Comparison of ENCODE assay signal across 9 cellular contexts in genomic region chrX:16807976-16808542, GRCh38. TPM values are rescaled to one million over a fixed set of nuclear protein-coding genes. Genes with fewer than 3 reads are reported as not detected.
DNase-seq lines count a peak whose midpoint lies in the region; FAIRE-seq and TF ChIP-seq lines count a peak whose summit lies in the region.
"Had no signal": no experiment of that assay in that cellular context is flagged by ENCODE, and none has a peak within 500 bp of the region (broad histone marks: within the 10 kb centered on the region; RNA-seq: fewer than 3 reads in every experiment).

No MANE protein-coding gene starts in this region.

- H3K56ac ChIP-seq in mesendoderm (ENCODE audit: low read length), result no peak overlapping the region

- H3K4me1 ChIP-seq in Karpas-422 (ENCODE audit: low read length), result peaks cover 42% of the 10 kb centered on the region
- H3K4me1 ChIP-seq in mesendoderm (ENCODE audit: control insufficient read depth, low read depth, low read length), result no peaks in the 10 kb centered on the region

- CTCF ChIA-PET in AG04450 (lab: Charles Lee), result interaction anchor here (1.7 to 2.3 kb wide), 2 partner anchors 18 to 75 kb away, joined by 5 to 12 read pairs; no protein-coding TSS in a partner anchor

- H4K8ac ChIP-seq in mesendoderm (ENCODE audit: low read depth, low read length), result no peak overlapping the region

- H3K9me2 ChIP-seq in Karpas-422 (replicated peaks; ENCODE audit: insufficient read depth, low read length), result no peaks in the 10 kb centered on the region

- H3K18ac ChIP-seq in mesendoderm (ENCODE audit: low read length), result no peak overlapping the region

- no peak overlapping the region for H3K4ac ChIP-seq in mesendoderm (ENCODE audit: low read depth, low read length)

- no peaks in the 10 kb centered on the region for H3K79me1 ChIP-seq in mesendoderm (ENCODE audit: low read length)

- H4K20me1 ChIP-seq in Karpas-422 (ENCODE audit: insufficient read depth, low read depth, low read length), result peaks cover 4% of the 10 kb centered on the region; the same call in 1 of the 2 replicates

- H3K4me2 ChIP-seq in Karpas-422 (ENCODE audit: low read depth, low read length, poor library complexity, severe bottlenecking), result no peak overlapping the region
- no peak overlapping the region for H3K4me2 ChIP-seq in mesendoderm (ENCODE audit: low read length)

- no peak overlapping the region for H2AFZ ChIP-seq in Karpas-422 (ENCODE audit: low read length)

- TF ChIP-seq CTCF in AG04450 (IDR thresholded peaks at IDR 0.05; ENCODE audit: low read depth, low read length) (no peak), bronchial epithelial cell (IDR thresholded peaks at IDR 0.05; ENCODE audit: insufficient read depth, low read length, severe bottlenecking) (no peak)

- H3K9me3 ChIP-seq in AG04450 (ENCODE audit: control insufficient read depth, insufficient read depth, low read length) (no peaks in the 10 kb centered on the region), Karpas-422 (ENCODE audit: low read length) (no peaks in the 10 kb centered on the region)

- H3K27me3 ChIP-seq in AG04450 (ENCODE audit: control insufficient read depth, insufficient read depth, low read length) (no peaks in the 10 kb centered on the region), Karpas-422 (ENCODE audit: low read length) (no peaks in the 10 kb centered on the region), bronchial epithelial cell (ENCODE audit: control insufficient read depth, insufficient read depth, low read length) (no peaks in the 10 kb centered on the region), mesendoderm (ENCODE audit: insufficient read depth, low read length, poor library complexity) (no peaks in the 10 kb centered on the region)

- no peak overlapping the region for H2BK5ac ChIP-seq in mesendoderm (ENCODE audit: low read length)

- H2BK15ac ChIP-seq in mesendoderm (replicated peaks; ENCODE audit: low read depth), result no peak overlapping the region

- H4K5ac ChIP-seq in mesendoderm (ENCODE audit: low read length), result no peak overlapping the region

- POLR2A ChIA-PET in AG04450 (lab: Yijun Ruan, JAX), result no interaction called here

- H3K27ac ChIP-seq in AG04450 (ENCODE audit: low read depth, low read length) (peak overlapping the region; percentile 21), Karpas-422 (ENCODE audit: low read length) (peak overlapping the region; percentile 67; the same call in 1 of the 2 replicates), mesendoderm (ENCODE audit: low read depth, low read length) (no peak overlapping the region)

- H3K36me3 ChIP-seq in Karpas-422 (ENCODE audit: insufficient read depth, low read length) (peaks cover 25% of the 10 kb centered on the region), bronchial epithelial cell (ENCODE audit: control insufficient read depth, insufficient read depth, low read length) (no peaks in the 10 kb centered on the region), mesendoderm (ENCODE audit: control insufficient read depth, insufficient read depth, low read length) (no peaks in the 10 kb centered on the region)

- no CpG with 5 or more reads among the region's 4 CpGs for WGBS in mesendoderm (ENCODE audit: extremely low coverage, insufficient coverage, low lambda C conversion rate)

- FAIRE-seq in bronchial epithelial cell (lab: Jason Lieb, UNC), result no peak

- H3K9ac ChIP-seq in Karpas-422 (ENCODE audit: low read length) (no peak overlapping the region), mesendoderm (ENCODE audit: low read length) (no peak overlapping the region)

- peak overlapping the region; percentile 50 for H3K4me3 ChIP-seq in AG04450 (ENCODE audit: low read depth, low read length)
- H3K4me3 ChIP-seq in Karpas-422 (ENCODE audit: low read length), result no peak overlapping the region
- H3K4me3 ChIP-seq in bronchial epithelial cell (ENCODE audit: low read depth, low read length), result no peak overlapping the region
- no peak overlapping the region for H3K4me3 ChIP-seq in mesendoderm (ENCODE audit: low read length)

- DNase-seq in AG04450 (ENCODE audit: low read depth, low spot score), result peak; percentile 52
- no peak for DNase-seq in Karpas-422
- DNase-seq in bronchial epithelial cell (ENCODE audit: low read depth), result peak; percentile 62
- peak; percentile 26 for DNase-seq in mesendoderm
- DNase-seq in NCI-H146 treated with DMSO at 0.1 percent for 48 hours (lab: John Stamatoyannopoulos, UW; ENCODE audit: unreplicated experiment), result no peak
- no peak for DNase-seq in hippocampal formation (lab: John Stamatoyannopoulos, UW)
- no peak for DNase-seq in mesenteric fat pad (ENCODE audit: low spot score)
- no peak for DNase-seq in activated gamma-delta T cell treated with Interleukin-2 at 50 U/mL for 16 hours
- DNase-seq: glutamatergic neuron had no signal

- no peak overlapping the region for H3K23ac ChIP-seq in mesendoderm (ENCODE audit: low read length)

- no peak overlapping the region for H2BK120ac ChIP-seq in mesendoderm (ENCODE audit: low read depth, low read length)

- H3K79me2 ChIP-seq in Karpas-422 (ENCODE audit: low read length), result peaks cover 89% of the 10 kb centered on the region
- peaks cover 4% of the 10 kb centered on the region for H3K79me2 ChIP-seq in mesendoderm (ENCODE audit: control insufficient read depth, insufficient read depth, low read length)

- no peak overlapping the region for H2AK5ac ChIP-seq in mesendoderm (ENCODE audit: low read length)

RNA-seq across cellular contexts. Expression of gene TXLNG, which starts 21.8 kb away (rescaled TPM):
- polyA plus RNA-seq in AG04450 (2011; rRNA removed), result 10.0 and 15.4 TPM in 2 replicates
- polyA minus RNA-seq in AG04450 (2011; rRNA and poly(A)+ RNA removed), result 3.9 and 6.7 TPM in 2 replicates
- total RNA-seq in Karpas-422 (2014; rRNA removed; shearing (Covaris generic); ENCODE audit: low replicate concordance), result 28.2 and 42.2 TPM in 2 replicates
- total RNA-seq in bronchial epithelial cell, result 7.6 and 11.6 TPM in 2 replicates
- 38.5 TPM for polyA plus RNA-seq in mesendoderm (2013, experiment 1 of 2)
- polyA plus RNA-seq in mesendoderm (2013, experiment 2 of 2), result 38.7 TPM
- total RNA-seq in mesenteric fat pad, result 25.6 TPM

Comparison
In these comparisons a context has a peak if more than half of its experiments do, and no peak if none do; other contexts are left out.
1. DNase-seq: peak in AG04450 (single experiment), bronchial epithelial cell (single experiment) and mesendoderm (single experiment); none in Karpas-422 (single experiment), NCI-H146 treated with DMSO at 0.1 percent for 48 hours (single experiment), hippocampal formation (0 of 2), mesenteric fat pad (single experiment) and activated gamma-delta T cell treated with Interleukin-2 at 50 U/mL for 16 hours (single experiment).